Comparison of ENCODE assay signal across 18 cellular contexts in the genomic region with DNA sequence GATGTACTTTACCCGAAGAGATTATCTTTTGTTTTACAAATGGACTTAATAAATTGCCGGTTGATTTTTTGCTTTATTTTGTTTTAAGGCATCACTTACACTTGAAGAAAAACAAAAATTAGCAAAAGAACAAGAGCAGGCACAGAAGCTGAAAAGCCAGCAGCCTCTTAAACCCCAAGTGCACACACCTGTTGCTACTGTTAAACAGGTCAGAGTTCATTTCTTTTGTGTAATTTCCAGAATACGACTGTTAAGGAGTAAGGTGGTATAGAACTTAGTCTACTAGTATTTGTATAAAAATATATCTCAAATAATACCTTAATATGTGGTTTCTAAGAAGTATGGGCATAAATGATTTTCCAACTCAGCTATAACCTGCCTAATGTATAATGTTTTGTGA. TPM values are rescaled to one million over a fixed set of nuclear protein-coding genes. Genes with fewer than 3 reads are reported as not detected.
DNase-seq lines count a peak whose midpoint lies in the region; ATAC-seq, FAIRE-seq and TF ChIP-seq lines count a peak whose summit lies in the region.
"Had no signal": no experiment of that assay in that cellular context is flagged by ENCODE, and none has a peak within 500 bp of the region (broad histone marks: within the 10 kb centered on the region; RNA-seq: fewer than 3 reads in every experiment).

No MANE protein-coding gene starts in this region.

- no peak overlapping the region for H3K4me3 Mint-ChIP-seq in CD8-positive, alpha-beta T cell
- H3K4me3 Mint-ChIP-seq: CD8-positive, alpha-beta memory T cell had no signal

- H3K4me1 ChIP-seq in CD8-positive, alpha-beta T cell (ENCODE audit: insufficient read depth, low read length): no peaks in the 10 kb centered on the region
- H3K4me1 ChIP-seq in pancreas: peaks cover 7 to 30% (median 22%) of the 10 kb centered on the region in 3 donors
- H3K4me1 ChIP-seq: A549, BE2C had no signal

- no peaks in the 10 kb centered on the region for H3K4me1 Mint-ChIP-seq in CD8-positive, alpha-beta T cell (ENCODE audit: low read depth)
- H3K4me1 Mint-ChIP-seq: CD8-positive, alpha-beta memory T cell had no signal

- TF ChIP-seq CTCF in CD8-positive, alpha-beta T cell (IDR thresholded peaks at IDR 0.05): no peak
- TF ChIP-seq CTCF in LNCaP clone FGC (IDR thresholded peaks at IDR 0.05; ENCODE audit: control insufficient read depth, extremely low read depth, insufficient read depth): no peak
- no peak for TF ChIP-seq CTCF in pancreas (IDR thresholded peaks at IDR 0.05)

- H3K36me3 Mint-ChIP-seq in CD8-positive, alpha-beta T cell: peaks cover 62% of the 10 kb centered on the region

- no peak overlapping the region for H3K27ac ChIP-seq in CD8-positive, alpha-beta T cell (ENCODE audit: low read depth, low read length)
- H3K27ac ChIP-seq in pancreas: peak overlapping the region in 1 of 4 donors; percentile 53
- H3K27ac ChIP-seq: A549, C4-2B had no signal

- 32 to 39% methylated on average over 3 of the region's 3 CpGs for WGBS in pancreas, 2 donors

- H3K27ac Mint-ChIP-seq in CD8-positive, alpha-beta T cell: peak overlapping the region; percentile 60

- H3K9me3 Mint-ChIP-seq in CD8-positive, alpha-beta T cell: no peaks in the 10 kb centered on the region
- H3K9me3 Mint-ChIP-seq: CD8-positive, alpha-beta memory T cell had no signal

- H3K27me3 Mint-ChIP-seq in CD8-positive, alpha-beta T cell (ENCODE audit: low read depth): no peaks in the 10 kb centered on the region
- H3K27me3 Mint-ChIP-seq: CD8-positive, alpha-beta memory T cell had no signal

- no peak overlapping the region for H3K4me3 ChIP-seq in CD8-positive, alpha-beta T cell (ENCODE audit: low read depth, low read length)
- H3K4me3 ChIP-seq in LNCaP clone FGC (ENCODE audit: low read depth, low read length): peak overlapping the region; percentile 14; the same call in 1 of the 2 replicates
- H3K4me3 ChIP-seq in pancreas: no peak overlapping the region
- H3K4me3 ChIP-seq in H7 (ENCODE audit: insufficient read depth, low read depth, low read length): no peak overlapping the region
- H3K4me3 ChIP-seq: A549 had no signal

- intact Hi-C loops in CD8-positive, alpha-beta T cell (cut with DNase I, micrococcal nuclease): no loop called here
- intact Hi-C loops in pancreas (cut with DNase I): no loop called here

- POLR2A ChIA-PET in CD8-positive, alpha-beta T cell (lab: Charles Lee): no interaction called here

- no peak for ATAC-seq in CD8-positive, alpha-beta T cell
- peak; percentile 82 for ATAC-seq in left lobe of liver
- peak; percentile 33 to 88 (median 76) for ATAC-seq in pancreas
- ATAC-seq: A549 had no signal

- CTCF ChIA-PET in CD8-positive, alpha-beta T cell (lab: Charles Lee): no interaction called here

- FAIRE-seq in pancreas (lab: Jason Lieb, UNC) (no peak), frontal cortex (lab: Jason Lieb, UNC) (no peak)
- FAIRE-seq: A549, H1 had no signal

- no peak for DNase-seq in CD8-positive, alpha-beta T cell
- DNase-seq in LNCaP clone FGC (ENCODE audit: low read depth) (no peak), left lobe of liver (ENCODE audit: low spot score) (no peak), pancreas (no peak), frontal cortex (ENCODE audit: low spot score in 2 of 2) (no peak), H7 (no peak)
- no peak for DNase-seq in activated CD4-positive, alpha-beta T cell treated with anti-CD3 and anti-CD28 coated beads, Interleukin-2, amount 50 U/mL, for 48 hours
- DNase-seq: BE2C; Caco-2; CD8-positive, alpha-beta memory T cell; DND-41; GF-D8; HCEC 1CT; IMR-90 had no signal

- H3K27me3 ChIP-seq in CD8-positive, alpha-beta T cell (ENCODE audit: insufficient read depth, low read length): no peaks in the 10 kb centered on the region
- H3K27me3 ChIP-seq in pancreas (no peaks in the 10 kb centered on the region), H7 (ENCODE audit: control insufficient read depth, insufficient read depth, low read length) (no peaks in the 10 kb centered on the region)
- H3K27me3 ChIP-seq: BE2C had no signal

- no peaks in the 10 kb centered on the region for H3K9me3 ChIP-seq in CD8-positive, alpha-beta T cell (ENCODE audit: low read length)
- no peaks in the 10 kb centered on the region for H3K9me3 ChIP-seq in pancreas
- H3K9me3 ChIP-seq: A549, BE2C, Caco-2 had no signal

- peaks cover 7% of the 10 kb centered on the region for H3K36me3 ChIP-seq in CD8-positive, alpha-beta T cell (ENCODE audit: insufficient read depth, low read length)
- H3K36me3 ChIP-seq in pancreas: peaks cover 0 to 4% (median 0%) of the 10 kb centered on the region in 3 donors
- H3K36me3 ChIP-seq in H7 (replicated peaks; ENCODE audit: control insufficient read depth, insufficient read depth, low read length): peaks cover 7% of the 10 kb centered on the region

RNA-seq across cellular contexts. Expression of a gene that starts 19.6 kb away (rescaled TPM):
- not detected for total RNA-seq in CD8-positive, alpha-beta T cell
- total RNA-seq in left lobe of liver (0.23 TPM), pancreas (under 1 TPM in 2 of 6 donors, not detected in 4; 0.16 to 0.18 TPM), frontal cortex (11.0 TPM)
- not detected for polyA plus RNA-seq in pancreas
- total RNA-seq in H7 (2014; rRNA removed; shearing (Covaris generic)): not detected in 2 replicates
- total RNA-seq: Caco-2; CD8-positive, alpha-beta memory T cell; IMR-90 had no signal
- polyA plus RNA-seq: AG04450; CD8-positive, alpha-beta memory T cell; IMR-90 had no signal
